1 cellular context compared by ENCODE assay signal in genomic region chr19:51772977-51773376, GRCh38.
TF ChIP-seq lines count a peak whose summit lies in the region.

No MANE protein-coding gene starts in this region.

TF ChIP-seq in H1, 55 proteins besides CTCF, POLR2A, EP300 and RAD21:
- TF ChIP-seq TEAD4 (IDR thresholded peaks at IDR 0.05; ENCODE audit: low read depth, low read length), result no peak
- no peak for TF ChIP-seq BRCA1 (IDR thresholded peaks at IDR 0.05; ENCODE audit: low read depth, low read length)
- no peak for TF ChIP-seq RFX5 (IDR thresholded peaks at IDR 0.05; ENCODE audit: borderline replicate concordance, low read depth, low read length)
- TF ChIP-seq SAP30 (IDR thresholded peaks at IDR 0.05; ENCODE audit: insufficient read depth, insufficient replicate concordance, low read length), result no peak
- no peak for TF ChIP-seq CHD2 (IDR thresholded peaks at IDR 0.05; ENCODE audit: low read length)
- no peak for TF ChIP-seq USF2 (IDR thresholded peaks at IDR 0.05; ENCODE audit: low read length)
- no peak for TF ChIP-seq YY1 (IDR thresholded peaks at IDR 0.05; ENCODE audit: low read depth, low read length)
- no peak for TF ChIP-seq CEBPB (IDR thresholded peaks at IDR 0.05; ENCODE audit: low read depth, low read length)
